In the genomic region with DNA sequence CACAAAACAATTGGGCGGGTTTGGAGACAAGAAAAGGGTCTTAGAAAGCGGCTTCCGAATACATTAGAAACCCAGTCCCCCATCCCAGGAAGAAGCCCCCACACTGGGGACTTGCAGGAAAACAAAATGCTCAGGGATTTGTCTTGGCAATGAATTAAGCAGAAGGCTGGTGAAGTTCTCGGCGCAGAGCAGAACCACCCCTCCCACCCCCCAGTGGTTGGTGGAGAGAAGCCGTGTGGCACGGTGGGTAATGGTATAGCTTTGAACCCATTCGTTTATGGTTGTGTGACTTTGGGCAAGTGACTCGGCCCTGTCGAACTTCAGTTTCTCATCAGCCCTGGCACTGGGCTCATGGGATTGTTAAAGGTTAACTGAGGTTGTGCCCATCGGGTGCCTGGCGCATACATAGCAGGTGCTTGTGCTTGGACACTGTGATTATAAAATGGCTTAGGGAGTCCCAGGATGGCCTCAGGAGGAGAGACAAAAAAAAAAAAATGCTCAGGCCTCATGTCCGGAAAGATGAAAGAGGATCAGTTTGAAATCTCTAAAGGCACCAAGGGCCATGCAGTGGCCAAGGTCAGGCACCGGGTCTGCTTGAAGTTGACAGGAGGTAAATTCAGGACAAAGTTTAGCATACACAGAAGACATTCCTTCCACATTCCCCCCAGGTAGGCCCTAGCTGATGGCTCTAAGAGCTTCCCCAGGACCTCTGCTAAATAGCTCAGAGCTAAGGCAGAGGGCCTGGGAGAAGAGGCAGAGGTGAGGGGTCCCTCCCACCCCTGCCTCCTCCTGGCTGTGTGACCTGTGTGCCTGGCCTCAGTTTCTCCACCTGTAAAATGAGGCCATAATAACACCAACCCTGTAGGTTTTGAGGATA, we compare ENCODE assay signal across 1 cellular context.
A peak's percentile ranks its signal among the peaks of the same experiment; 100 is the strongest.
TF ChIP-seq lines count a peak whose summit lies in the region.

No MANE protein-coding gene starts in this region.

TF ChIP-seq in HepG2, 621 proteins besides CTCF, POLR2A, EP300 and RAD21 (continued from another document and continues in another):
- TF ChIP-seq CREB1 (IDR thresholded peaks at IDR 0.05) (no peak), CREB1 (CRISPR knock-in tag; IDR thresholded peaks at IDR 0.05) (peak; percentile 64; the same call in 1 of the 2 replicates), MED1 (CRISPR knock-in tag; IDR thresholded peaks at IDR 0.05) (peak; percentile 100), MAFG (CRISPR knock-in tag; IDR thresholded peaks at IDR 0.05) (no peak), CENPT (CRISPR knock-in tag; IDR thresholded peaks at IDR 0.05; ENCODE audit: low read depth) (no peak), RBFOX2 (IDR thresholded peaks at IDR 0.05; ENCODE audit: low read depth, low read length) (peak; percentile 62), PLRG1 (conservative IDR thresholded peaks at IDR 0.05) (no peak), HOXA9 (CRISPR knock-in tag; IDR thresholded peaks at IDR 0.05; ENCODE audit: borderline replicate concordance) (no peak), ADNP (CRISPR knock-in tag; IDR thresholded peaks at IDR 0.05) (no peak), SATB2 (CRISPR knock-in tag; IDR thresholded peaks at IDR 0.05) (no peak; the same call in 1 of the 2 replicates), KDM6A (CRISPR knock-in tag; IDR thresholded peaks at IDR 0.05; ENCODE audit: low read depth) (peak; percentile 93), ZNF557 (CRISPR knock-in tag; IDR thresholded peaks at IDR 0.05) (no peak), ZMAT3 (CRISPR knock-in tag; conservative IDR thresholded peaks at IDR 0.05) (peak; percentile 60), NPAS2 (CRISPR knock-in tag; IDR thresholded peaks at IDR 0.05; ENCODE audit: borderline replicate concordance) (no peak), HIVEP1 (CRISPR knock-in tag; IDR thresholded peaks at IDR 0.05) (peak; percentile 83; the same call in 1 of the 2 replicates), SALL2 (CRISPR knock-in tag; IDR thresholded peaks at IDR 0.05) (peak; percentile 70), TCF7L2 (IDR thresholded peaks at IDR 0.05; ENCODE audit: low read depth, low read length) (peak; percentile 97), FOXA1 (IDR thresholded peaks at IDR 0.05) (no peak), FOXA1 (CRISPR knock-in tag; IDR thresholded peaks at IDR 0.05) (peak; percentile 94), DNMT1 (CRISPR knock-in tag; IDR thresholded peaks at IDR 0.05) (no peak), ZBTB20 (CRISPR knock-in tag; IDR thresholded peaks at IDR 0.05; ENCODE audit: borderline replicate concordance, low read depth) (peak; percentile 83; the same call in 1 of the 2 replicates), HNRNPH1 (optimal IDR thresholded peaks at IDR 0.05; ENCODE audit: low read depth, low read length) (no peak), ZNF34 (CRISPR knock-in tag; IDR thresholded peaks at IDR 0.05; ENCODE audit: borderline replicate concordance) (0 out of 2 replicates have a peak, but pooled peaks have one; percentile 74), RFX5 (IDR thresholded peaks at IDR 0.05; ENCODE audit: low read depth, low read length) (no peak), NKX3-1 (CRISPR knock-in tag; IDR thresholded peaks at IDR 0.05) (peak; percentile 83), MAFK (conservative IDR thresholded peaks at IDR 0.05 in 1 of 2, IDR thresholded peaks at IDR 0.05 in 1 of 2; ENCODE audit: low read length in 2 of 2) (no peak), ZSCAN12 (CRISPR knock-in tag; IDR thresholded peaks at IDR 0.05) (0 out of 2 replicates have a peak, but pooled peaks have one; percentile 22), ZNF709 (CRISPR knock-in tag; IDR thresholded peaks at IDR 0.05) (no peak), NFE2L1 (CRISPR knock-in tag; IDR thresholded peaks at IDR 0.05; ENCODE audit: borderline replicate concordance) (no peak), ZNF331 (CRISPR knock-in tag; IDR thresholded peaks at IDR 0.05) (peak; percentile 90), HOXA3 (CRISPR knock-in tag; IDR thresholded peaks at IDR 0.05) (peak; percentile 95), ZNF724P (CRISPR knock-in tag; IDR thresholded peaks at IDR 0.05; ENCODE audit: borderline replicate concordance) (no peak; the same call in none of the 2 replicates), BRD4 (CRISPR knock-in tag; IDR thresholded peaks at IDR 0.05) (peak; percentile 91), ZNF552 (CRISPR knock-in tag; IDR thresholded peaks at IDR 0.05; ENCODE audit: borderline replicate concordance) (no peak), TCF7 (IDR thresholded peaks at IDR 0.05; ENCODE audit: low read depth) (peak; percentile 99)
- TF ChIP-seq, protein P1, sequence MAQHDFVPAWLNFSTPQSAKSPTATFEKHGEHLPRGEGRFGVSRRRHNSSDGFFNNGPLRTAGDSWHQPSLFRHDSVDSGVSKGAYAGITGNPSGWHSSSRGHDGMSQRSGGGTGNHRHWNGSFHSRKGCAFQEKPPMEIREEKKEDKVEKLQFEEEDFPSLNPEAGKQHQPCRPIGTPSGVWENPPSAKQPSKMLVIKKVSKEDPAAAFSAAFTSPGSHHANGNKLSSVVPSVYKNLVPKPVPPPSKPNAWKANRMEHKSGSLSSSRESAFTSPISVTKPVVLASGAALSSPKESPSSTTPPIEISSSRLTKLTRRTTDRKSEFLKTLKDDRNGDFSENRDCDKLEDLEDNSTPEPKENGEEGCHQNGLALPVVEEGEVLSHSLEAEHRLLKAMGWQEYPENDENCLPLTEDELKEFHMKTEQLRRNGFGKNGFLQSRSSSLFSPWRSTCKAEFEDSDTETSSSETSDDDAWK (CRISPR knock-in tag; IDR thresholded peaks at IDR 0.05), result no peak
- TF ChIP-seq, protein P2, sequence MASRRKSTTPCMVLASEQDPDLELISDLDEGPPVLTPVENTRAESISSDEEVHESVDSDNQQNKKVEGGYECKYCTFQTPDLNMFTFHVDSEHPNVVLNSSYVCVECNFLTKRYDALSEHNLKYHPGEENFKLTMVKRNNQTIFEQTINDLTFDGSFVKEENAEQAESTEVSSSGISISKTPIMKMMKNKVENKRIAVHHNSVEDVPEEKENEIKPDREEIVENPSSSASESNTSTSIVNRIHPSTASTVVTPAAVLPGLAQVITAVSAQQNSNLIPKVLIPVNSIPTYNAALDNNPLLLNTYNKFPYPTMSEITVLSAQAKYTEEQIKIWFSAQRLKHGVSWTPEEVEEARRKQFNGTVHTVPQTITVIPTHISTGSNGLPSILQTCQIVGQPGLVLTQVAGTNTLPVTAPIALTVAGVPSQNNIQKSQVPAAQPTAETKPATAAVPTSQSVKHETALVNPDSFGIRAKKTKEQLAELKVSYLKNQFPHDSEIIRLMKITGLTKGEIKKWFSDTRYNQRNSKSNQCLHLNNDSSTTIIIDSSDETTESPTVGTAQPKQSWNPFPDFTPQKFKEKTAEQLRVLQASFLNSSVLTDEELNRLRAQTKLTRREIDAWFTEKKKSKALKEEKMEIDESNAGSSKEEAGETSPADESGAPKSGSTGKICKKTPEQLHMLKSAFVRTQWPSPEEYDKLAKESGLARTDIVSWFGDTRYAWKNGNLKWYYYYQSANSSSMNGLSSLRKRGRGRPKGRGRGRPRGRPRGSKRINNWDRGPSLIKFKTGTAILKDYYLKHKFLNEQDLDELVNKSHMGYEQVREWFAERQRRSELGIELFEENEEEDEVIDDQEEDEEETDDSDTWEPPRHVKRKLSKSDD (CRISPR knock-in tag; IDR thresholded peaks at IDR 0.05; ENCODE audit: low read depth), result 0 out of 2 replicates have a peak, but pooled peaks have one; percentile 55
- TF ChIP-seq, protein P3, sequence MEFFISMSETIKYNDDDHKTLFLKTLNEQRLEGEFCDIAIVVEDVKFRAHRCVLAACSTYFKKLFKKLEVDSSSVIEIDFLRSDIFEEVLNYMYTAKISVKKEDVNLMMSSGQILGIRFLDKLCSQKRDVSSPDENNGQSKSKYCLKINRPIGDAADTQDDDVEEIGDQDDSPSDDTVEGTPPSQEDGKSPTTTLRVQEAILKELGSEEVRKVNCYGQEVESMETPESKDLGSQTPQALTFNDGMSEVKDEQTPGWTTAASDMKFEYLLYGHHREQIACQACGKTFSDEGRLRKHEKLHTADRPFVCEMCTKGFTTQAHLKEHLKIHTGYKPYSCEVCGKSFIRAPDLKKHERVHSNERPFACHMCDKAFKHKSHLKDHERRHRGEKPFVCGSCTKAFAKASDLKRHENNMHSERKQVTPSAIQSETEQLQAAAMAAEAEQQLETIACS (CRISPR knock-in tag; IDR thresholded peaks at IDR 0.05), result no peak
- TF ChIP-seq, protein P4, sequence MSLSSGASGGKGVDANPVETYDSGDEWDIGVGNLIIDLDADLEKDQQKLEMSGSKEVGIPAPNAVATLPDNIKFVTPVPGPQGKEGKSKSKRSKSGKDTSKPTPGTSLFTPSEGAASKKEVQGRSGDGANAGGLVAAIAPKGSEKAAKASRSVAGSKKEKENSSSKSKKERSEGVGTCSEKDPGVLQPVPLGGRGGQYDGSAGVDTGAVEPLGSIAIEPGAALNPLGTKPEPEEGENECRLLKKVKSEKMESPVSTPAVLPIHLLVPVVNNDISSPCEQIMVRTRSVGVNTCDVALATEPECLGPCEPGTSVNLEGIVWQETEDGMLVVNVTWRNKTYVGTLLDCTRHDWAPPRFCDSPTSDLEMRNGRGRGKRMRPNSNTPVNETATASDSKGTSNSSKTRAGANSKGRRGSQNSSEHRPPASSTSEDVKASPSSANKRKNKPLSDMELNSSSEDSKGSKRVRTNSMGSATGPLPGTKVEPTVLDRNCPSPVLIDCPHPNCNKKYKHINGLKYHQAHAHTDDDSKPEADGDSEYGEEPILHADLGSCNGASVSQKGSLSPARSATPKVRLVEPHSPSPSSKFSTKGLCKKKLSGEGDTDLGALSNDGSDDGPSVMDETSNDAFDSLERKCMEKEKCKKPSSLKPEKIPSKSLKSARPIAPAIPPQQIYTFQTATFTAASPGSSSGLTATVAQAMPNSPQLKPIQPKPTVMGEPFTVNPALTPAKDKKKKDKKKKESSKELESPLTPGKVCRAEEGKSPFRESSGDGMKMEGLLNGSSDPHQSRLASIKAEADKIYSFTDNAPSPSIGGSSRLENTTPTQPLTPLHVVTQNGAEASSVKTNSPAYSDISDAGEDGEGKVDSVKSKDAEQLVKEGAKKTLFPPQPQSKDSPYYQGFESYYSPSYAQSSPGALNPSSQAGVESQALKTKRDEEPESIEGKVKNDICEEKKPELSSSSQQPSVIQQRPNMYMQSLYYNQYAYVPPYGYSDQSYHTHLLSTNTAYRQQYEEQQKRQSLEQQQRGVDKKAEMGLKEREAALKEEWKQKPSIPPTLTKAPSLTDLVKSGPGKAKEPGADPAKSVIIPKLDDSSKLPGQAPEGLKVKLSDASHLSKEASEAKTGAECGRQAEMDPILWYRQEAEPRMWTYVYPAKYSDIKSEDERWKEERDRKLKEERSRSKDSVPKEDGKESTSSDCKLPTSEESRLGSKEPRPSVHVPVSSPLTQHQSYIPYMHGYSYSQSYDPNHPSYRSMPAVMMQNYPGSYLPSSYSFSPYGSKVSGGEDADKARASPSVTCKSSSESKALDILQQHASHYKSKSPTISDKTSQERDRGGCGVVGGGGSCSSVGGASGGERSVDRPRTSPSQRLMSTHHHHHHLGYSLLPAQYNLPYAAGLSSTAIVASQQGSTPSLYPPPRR (CRISPR knock-in tag; IDR thresholded peaks at IDR 0.05; ENCODE audit: borderline replicate concordance), result peak; percentile 94
- TF ChIP-seq, protein P5, sequence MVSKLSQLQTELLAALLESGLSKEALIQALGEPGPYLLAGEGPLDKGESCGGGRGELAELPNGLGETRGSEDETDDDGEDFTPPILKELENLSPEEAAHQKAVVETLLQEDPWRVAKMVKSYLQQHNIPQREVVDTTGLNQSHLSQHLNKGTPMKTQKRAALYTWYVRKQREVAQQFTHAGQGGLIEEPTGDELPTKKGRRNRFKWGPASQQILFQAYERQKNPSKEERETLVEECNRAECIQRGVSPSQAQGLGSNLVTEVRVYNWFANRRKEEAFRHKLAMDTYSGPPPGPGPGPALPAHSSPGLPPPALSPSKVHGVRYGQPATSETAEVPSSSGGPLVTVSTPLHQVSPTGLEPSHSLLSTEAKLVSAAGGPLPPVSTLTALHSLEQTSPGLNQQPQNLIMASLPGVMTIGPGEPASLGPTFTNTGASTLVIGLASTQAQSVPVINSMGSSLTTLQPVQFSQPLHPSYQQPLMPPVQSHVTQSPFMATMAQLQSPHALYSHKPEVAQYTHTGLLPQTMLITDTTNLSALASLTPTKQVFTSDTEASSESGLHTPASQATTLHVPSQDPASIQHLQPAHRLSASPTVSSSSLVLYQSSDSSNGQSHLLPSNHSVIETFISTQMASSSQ (IDR thresholded peaks at IDR 0.05; ENCODE audit: low read depth), result peak; percentile 74; the same call in 1 of the 2 replicates
- TF ChIP-seq, protein P5 (CRISPR knock-in tag; IDR thresholded peaks at IDR 0.05; ENCODE audit: borderline replicate concordance), result peak; percentile 94
- TF ChIP-seq, protein P6, sequence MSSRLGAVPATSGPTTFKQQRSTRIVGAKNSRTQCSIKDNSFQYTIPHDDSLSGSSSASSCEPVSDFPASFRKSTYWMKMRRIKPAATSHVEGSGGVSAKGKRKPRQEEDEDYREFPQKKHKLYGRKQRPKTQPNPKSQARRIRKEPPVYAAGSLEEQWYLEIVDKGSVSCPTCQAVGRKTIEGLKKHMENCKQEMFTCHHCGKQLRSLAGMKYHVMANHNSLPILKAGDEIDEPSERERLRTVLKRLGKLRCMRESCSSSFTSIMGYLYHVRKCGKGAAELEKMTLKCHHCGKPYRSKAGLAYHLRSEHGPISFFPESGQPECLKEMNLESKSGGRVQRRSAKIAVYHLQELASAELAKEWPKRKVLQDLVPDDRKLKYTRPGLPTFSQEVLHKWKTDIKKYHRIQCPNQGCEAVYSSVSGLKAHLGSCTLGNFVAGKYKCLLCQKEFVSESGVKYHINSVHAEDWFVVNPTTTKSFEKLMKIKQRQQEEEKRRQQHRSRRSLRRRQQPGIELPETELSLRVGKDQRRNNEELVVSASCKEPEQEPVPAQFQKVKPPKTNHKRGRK (CRISPR knock-in tag; IDR thresholded peaks at IDR 0.05), result 0 out of 2 replicates have a peak, but pooled peaks have one; percentile 24
- TF ChIP-seq, protein P7, sequence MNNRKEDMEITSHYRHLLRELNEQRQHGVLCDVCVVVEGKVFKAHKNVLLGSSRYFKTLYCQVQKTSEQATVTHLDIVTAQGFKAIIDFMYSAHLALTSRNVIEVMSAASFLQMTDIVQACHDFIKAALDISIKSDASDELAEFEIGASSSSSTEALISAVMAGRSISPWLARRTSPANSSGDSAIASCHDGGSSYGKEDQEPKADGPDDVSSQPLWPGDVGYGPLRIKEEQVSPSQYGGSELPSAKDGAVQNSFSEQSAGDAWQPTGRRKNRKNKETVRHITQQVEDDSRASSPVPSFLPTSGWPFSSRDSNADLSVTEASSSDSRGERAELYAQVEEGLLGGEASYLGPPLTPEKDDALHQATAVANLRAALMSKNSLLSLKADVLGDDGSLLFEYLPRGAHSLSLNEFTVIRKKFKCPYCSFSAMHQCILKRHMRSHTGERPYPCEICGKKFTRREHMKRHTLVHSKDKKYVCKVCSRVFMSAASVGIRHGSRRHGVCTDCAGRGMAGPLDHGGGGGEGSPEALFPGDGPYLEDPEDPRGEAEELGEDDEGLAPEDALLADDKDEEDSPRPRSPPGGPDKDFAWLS (CRISPR knock-in tag; IDR thresholded peaks at IDR 0.05; ENCODE audit: borderline replicate concordance), result 0 out of 2 replicates have a peak, but pooled peaks have one; percentile 3
